Comparison of ENCODE assay signal across 8 cellular contexts in the genomic region with DNA sequence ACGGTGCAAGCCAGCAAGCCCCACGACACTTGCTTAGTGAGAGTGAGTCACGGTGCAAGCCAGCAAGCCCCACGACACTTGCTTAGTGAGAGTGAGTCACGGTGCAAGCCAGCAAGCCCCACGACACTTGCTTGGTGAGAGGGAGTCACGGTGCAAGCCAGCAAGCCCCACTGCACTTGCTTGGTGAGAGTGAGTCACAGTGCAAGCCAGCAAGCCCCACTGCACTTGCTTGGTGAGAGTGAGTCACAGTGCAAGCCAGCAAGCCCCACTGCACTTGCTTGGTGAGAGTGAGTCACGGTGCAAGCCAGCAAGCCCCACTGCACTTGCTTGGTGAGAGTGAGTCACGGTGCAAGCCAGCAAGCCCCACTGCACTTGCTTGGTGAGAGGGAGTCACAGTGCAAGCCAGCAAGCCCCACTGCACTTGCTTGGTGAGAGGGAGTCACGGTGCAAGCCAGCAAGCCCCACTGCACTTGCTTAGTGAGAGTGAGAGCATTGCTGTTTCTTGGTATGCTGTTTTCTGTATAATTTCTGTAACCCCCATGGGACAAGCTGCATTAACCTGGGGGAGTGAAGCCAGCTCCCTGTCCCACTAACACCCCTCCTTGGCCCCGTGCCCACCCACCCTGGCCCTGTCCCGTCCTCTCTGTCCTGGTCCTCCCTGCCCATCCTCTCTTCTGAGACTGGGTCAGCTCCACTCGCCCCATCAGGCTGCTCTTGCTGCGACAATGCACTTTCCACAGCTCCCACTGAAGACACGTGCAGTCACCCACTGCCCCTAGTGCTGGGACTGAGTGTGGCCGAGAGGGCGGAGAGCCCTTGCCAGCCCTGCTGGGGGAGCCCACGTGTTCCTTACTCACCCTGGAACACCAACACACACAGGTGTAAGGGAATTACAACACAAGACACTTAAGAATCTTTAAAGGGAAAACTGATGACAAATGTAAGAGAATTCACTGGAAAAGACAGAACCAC.
DNase-seq lines count a peak whose midpoint lies in the region; ATAC-seq and TF ChIP-seq lines count a peak whose summit lies in the region.
"Not testable (repeated sequence)": the region's sequence is repeated elsewhere in the genome, so short reads cannot be mapped to it uniquely, and the experiment has no call there.

No MANE protein-coding gene starts in this region.

- not testable (repeated sequence) for H3K18ac ChIP-seq in IMR-90 (ENCODE audit: low read depth, low read length)

- H3K56ac ChIP-seq in IMR-90 (ENCODE audit: extremely low read depth, insufficient read depth, low read length): not testable (repeated sequence)

- not testable (repeated sequence) for H3K9me3 Mint-ChIP-seq in activated T-cell treated with anti-CD3 and anti-CD28 coated beads, Interleukin-2, amount 50 U/mL, for 72 hours; brain; stimulated activated memory B cell treated with anti-CD40 and anti-IgM and Interleukin-4, amounts not matched to agents 10 μg/mL and 1 μg/mL and 100 μg/mL, for 72 hours
- peaks cover 13% of the 10 kb centered on the region for H3K9me3 Mint-ChIP-seq in nephron progenitor cell

- not testable (repeated sequence) for H4K91ac ChIP-seq in IMR-90 (ENCODE audit: insufficient read depth, low read depth, low read length)

- ATAC-seq in IMR-90 (ENCODE audit: low read depth): peak; percentile 77
- not testable (repeated sequence) for ATAC-seq in T-helper 17 cell
- peak; percentile 33 to 34 for ATAC-seq in activated T-cell treated with anti-CD3 and anti-CD28 coated beads, Interleukin-2, amount 50 U/mL, for 72 hours (replicated peaks in 1 of 2)
- ATAC-seq in stimulated activated memory B cell treated with anti-CD40 and anti-IgM and Interleukin-4, amounts not matched to agents 10 μg/mL and 1 μg/mL and 100 μg/mL, for 72 hours: peak; percentile 51

- CTCF ChIA-PET in IMR-90 (lab: Yijun Ruan, JAX): not testable (repeated sequence)

- in situ Hi-C loops in IMR-90 (cut with MboI; ENCODE audit: low sequenced_read_pairs): not testable (repeated sequence)

- H4K20me1 ChIP-seq in IMR-90 (ENCODE audit: insufficient read depth, low read length): not testable (repeated sequence)

- H3K4me2 ChIP-seq in IMR-90 (ENCODE audit: low read depth, low read length): not testable (repeated sequence)

- peak; percentile 28 for DNase-seq in DMS53 (lab: John Stamatoyannopoulos, UW)
- DNase-seq in IMR-90: peak; percentile 79
- DNase-seq in T-helper 17 cell, nephron progenitor cell: not testable (repeated sequence)
- peak; percentile 11 to 41 for DNase-seq in activated T-cell treated with anti-CD3 and anti-CD28 coated beads, Interleukin-2, amount 50 U/mL, for 72 hours
- peak; percentile 7 for DNase-seq in fibroblast of the aortic adventitia (ENCODE audit: low read depth)

- TF ChIP-seq CTCF in IMR-90 (conservative IDR thresholded peaks at IDR 0.05; ENCODE audit: low read depth, low read length); fibroblast of the aortic adventitia (IDR thresholded peaks at IDR 0.05; ENCODE audit: insufficient read depth, low read length); nephron progenitor cell (IDR thresholded peaks at IDR 0.05): not testable (repeated sequence)
- peak; percentile 17 to 25 for TF ChIP-seq CTCF in brain (conservative IDR thresholded peaks at IDR 0.05)

- POLR2A ChIA-PET in IMR-90 (lab: Charles Lee; ENCODE audit: unreplicated experiment): not testable (repeated sequence)

- not testable (repeated sequence) for H2BK15ac ChIP-seq in IMR-90 (ENCODE audit: low read depth, low read length)

- dilution Hi-C loops in IMR-90 (cut with HindIII; ENCODE audit: low sequenced_read_pairs, unreplicated experiment): not testable (repeated sequence)

- intact Hi-C loops in IMR-90 (cut with micrococcal nuclease): not testable (repeated sequence)

- H3K27me3 Mint-ChIP-seq in T-helper 17 cell; activated T-cell treated with anti-CD3 and anti-CD28 coated beads, Interleukin-2, amount 50 U/mL, for 72 hours (ENCODE audit: low read depth); brain; nephron progenitor cell (ENCODE audit: low read depth, poor library complexity); stimulated activated memory B cell treated with anti-CD40 and anti-IgM and Interleukin-4, amounts not matched to agents 10 μg/mL and 1 μg/mL and 100 μg/mL, for 72 hours: not testable (repeated sequence)

- not testable (repeated sequence) for H3K14ac ChIP-seq in IMR-90 (replicated peaks; ENCODE audit: low read depth, low read length)

- peak overlapping the region; percentile 0; the same call in 1 of the 2 replicates for H2AK5ac ChIP-seq in IMR-90 (ENCODE audit: low read depth, low read length)

- not testable (repeated sequence) for H2BK20ac ChIP-seq in IMR-90 (ENCODE audit: low read depth, low read length)

- peaks cover 65% of the 10 kb centered on the region for H3K36me3 ChIP-seq in IMR-90 (ENCODE audit: control insufficient read depth, insufficient read depth, low read length)

- TF ChIP-seq RAD21 in IMR-90 (IDR thresholded peaks at IDR 0.05; ENCODE audit: low read length): not testable (repeated sequence)

- H2BK120ac ChIP-seq in IMR-90 (ENCODE audit: low read depth, low read length): not testable (repeated sequence)

- H3K4me1 ChIP-seq in IMR-90 (ENCODE audit: control insufficient read depth, insufficient read depth, low read length): not testable (repeated sequence)

- H3K4me1 Mint-ChIP-seq in T-helper 17 cell; activated T-cell treated with anti-CD3 and anti-CD28 coated beads, Interleukin-2, amount 50 U/mL, for 72 hours (ENCODE audit: low read depth); brain; nephron progenitor cell; stimulated activated memory B cell treated with anti-CD40 and anti-IgM and Interleukin-4, amounts not matched to agents 10 μg/mL and 1 μg/mL and 100 μg/mL, for 72 hours: not testable (repeated sequence)

- not testable (repeated sequence) for H3K4ac ChIP-seq in IMR-90 (ENCODE audit: low read depth, low read length)

- H3K36me3 Mint-ChIP-seq in T-helper 17 cell (ENCODE audit: low read depth); activated T-cell treated with anti-CD3 and anti-CD28 coated beads, Interleukin-2, amount 50 U/mL, for 72 hours (ENCODE audit: insufficient read depth in 2 of 2): not testable (repeated sequence)
- H3K36me3 Mint-ChIP-seq in brain (peaks cover 50% of the 10 kb centered on the region), nephron progenitor cell (ENCODE audit: low read depth) (peaks cover 62% of the 10 kb centered on the region)
- H3K36me3 Mint-ChIP-seq in stimulated activated memory B cell treated with anti-CD40 and anti-IgM and Interleukin-4, amounts not matched to agents 10 μg/mL and 1 μg/mL and 100 μg/mL, for 72 hours: peaks cover 36% of the 10 kb centered on the region

- not testable (repeated sequence) for H3K4me3 ChIP-seq in IMR-90 (ENCODE audit: insufficient read depth, low read depth, low read length); fibroblast of the aortic adventitia (ENCODE audit: low read depth, low read length)

- H3K27ac Mint-ChIP-seq in T-helper 17 cell (peak overlapping the region; percentile 39), brain (peak overlapping the region in 2 of 5 experiments; percentile 28 to 57), nephron progenitor cell (peak overlapping the region; percentile 90)
- peak overlapping the region; percentile 73 for H3K27ac Mint-ChIP-seq in activated T-cell treated with anti-CD3 and anti-CD28 coated beads, Interleukin-2, amount 50 U/mL, for 72 hours
- peak overlapping the region; percentile 73 for H3K27ac Mint-ChIP-seq in stimulated activated memory B cell treated with anti-CD40 and anti-IgM and Interleukin-4, amounts not matched to agents 10 μg/mL and 1 μg/mL and 100 μg/mL, for 72 hours

- not testable (repeated sequence) for H3K9me1 ChIP-seq in IMR-90 (ENCODE audit: insufficient read depth, low read length)

- H2AK9ac ChIP-seq in IMR-90 (replicated peaks; ENCODE audit: low read depth, low read length, poor library complexity): not testable (repeated sequence)

- H3K23ac ChIP-seq in IMR-90 (ENCODE audit: low read depth, low read length): not testable (repeated sequence)

- not testable (repeated sequence) for H2AFZ ChIP-seq in IMR-90 (replicated peaks; ENCODE audit: low read length, poor library complexity)

- H4K5ac ChIP-seq in IMR-90 (ENCODE audit: low read depth, low read length): not testable (repeated sequence)

- H2BK5ac ChIP-seq in IMR-90 (ENCODE audit: low read depth, low read length, poor library complexity, severe bottlenecking): not testable (repeated sequence)

- not testable (repeated sequence) for H3K27me3 ChIP-seq in IMR-90 (ENCODE audit: control insufficient read depth, insufficient read depth, low read length)

- not testable (repeated sequence) for H3K4me3 Mint-ChIP-seq in T-helper 17 cell; activated T-cell treated with anti-CD3 and anti-CD28 coated beads, Interleukin-2, amount 50 U/mL, for 72 hours; brain; nephron progenitor cell; stimulated activated memory B cell treated with anti-CD40 and anti-IgM and Interleukin-4, amounts not matched to agents 10 μg/mL and 1 μg/mL and 100 μg/mL, for 72 hours

- not testable (repeated sequence) for TF ChIP-seq POLR2A in IMR-90 (IDR thresholded peaks at IDR 0.05; ENCODE audit: low read depth, low read length)

- WGBS in IMR-90 (ENCODE audit: extremely low coverage in 2 of 2, insufficient read length in 1 of 2), 2 experiments: 90% methylated on average over 2 of the region's 18 CpGs; no CpG with 5 or more reads in 1 of the 2 experiments

- H4K8ac ChIP-seq in IMR-90 (ENCODE audit: low read depth in 2 of 2, low read length in 2 of 2): not testable (repeated sequence)

- H3K9me3 ChIP-seq in IMR-90 (ENCODE audit: control insufficient read depth, insufficient read depth, low read length); T-helper 17 cell (ENCODE audit: control insufficient read depth, low read length, poor library complexity, severe bottlenecking): not testable (repeated sequence)

- not testable (repeated sequence) for H3K9ac ChIP-seq in IMR-90 (ENCODE audit: low read depth, low read length)

- not testable (repeated sequence) for H3K79me1 ChIP-seq in IMR-90 (ENCODE audit: low read depth in 1 of 2, low read length in 2 of 2)

- H3K27ac ChIP-seq in IMR-90 (ENCODE audit: insufficient read depth, low read length): not testable (repeated sequence)

- BruUV-seq in IMR-90 (replicated peaks; lab: Mats Ljungman, UMichigan): not testable (repeated sequence)

TF ChIP-seq in IMR-90, 13 proteins besides CTCF, POLR2A, EP300 and RAD21:
- TF ChIP-seq RCOR1 (IDR thresholded peaks at IDR 0.05; ENCODE audit: insufficient replicate concordance, low read length) (peak; percentile 74), FOS (IDR thresholded peaks at IDR 0.05; ENCODE audit: low read depth, low read length) (0 out of 2 replicates have a peak, but pooled peaks have one; percentile 39)
